In the genomic region with DNA sequence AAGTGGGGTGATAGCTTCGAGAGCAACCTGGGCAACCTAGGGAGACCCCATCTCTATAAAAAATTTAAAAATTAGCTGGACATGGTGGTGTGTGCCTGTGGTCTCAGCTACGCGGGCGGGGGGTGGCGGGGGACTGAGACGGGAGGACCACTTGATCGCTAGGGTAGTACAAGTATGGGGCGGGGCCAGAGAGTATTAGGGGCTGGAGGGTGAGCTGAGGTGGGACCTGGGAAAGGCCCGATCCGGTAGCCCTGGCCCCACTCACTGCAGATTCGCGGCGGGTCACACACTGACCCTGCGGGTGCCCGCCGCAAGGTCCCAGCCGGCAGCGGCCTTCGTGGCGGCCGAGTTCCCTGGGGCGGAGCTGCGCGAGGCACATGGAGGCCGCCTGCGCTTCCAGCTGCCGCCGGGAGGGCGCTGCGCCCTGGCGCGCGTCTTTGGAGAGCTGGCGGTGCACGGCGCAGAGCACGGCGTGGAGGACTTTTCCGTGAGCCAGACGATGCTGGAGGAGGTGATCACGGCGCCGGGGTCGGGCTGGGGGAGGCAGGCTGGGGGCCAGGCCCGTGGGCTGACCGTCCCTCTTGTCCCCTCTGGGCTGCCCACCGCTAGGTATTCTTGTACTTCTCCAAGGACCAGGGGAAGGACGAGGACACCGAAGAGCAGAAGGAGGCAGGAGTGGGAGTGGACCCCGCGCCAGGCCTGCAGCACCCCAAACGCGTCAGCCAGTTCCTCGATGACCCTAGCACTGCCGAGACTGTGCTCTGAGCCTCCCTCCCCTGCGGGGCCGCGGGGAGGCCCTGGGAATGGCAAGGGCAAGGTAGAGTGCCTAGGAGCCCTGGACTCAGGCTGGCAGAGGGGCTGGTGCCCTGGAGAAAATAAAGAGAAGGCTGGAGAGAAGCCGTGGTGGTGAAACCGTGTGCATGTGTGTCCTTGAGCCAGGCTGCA, we compare ENCODE assay signal across 1 cellular context.
A peak's percentile ranks its signal among the peaks of the same experiment; 100 is the strongest.
TF ChIP-seq lines count a peak whose summit lies in the region.

No MANE protein-coding gene starts in this region.

TF ChIP-seq in IMR-90, 13 proteins besides CTCF, POLR2A, EP300 and RAD21:
- TF ChIP-seq MXI1 (IDR thresholded peaks at IDR 0.05; ENCODE audit: borderline replicate concordance, low read depth, low read length) (peak; percentile 48; the same call in 1 of the 2 replicates), SMC3 (IDR thresholded peaks at IDR 0.05; ENCODE audit: low read depth, low read length) (peak; percentile 24; the same call in 1 of the 2 replicates), MAZ (IDR thresholded peaks at IDR 0.05; ENCODE audit: borderline replicate concordance, low read depth, low read length) (peak; percentile 14; the same call in 1 of the 2 replicates), CEBPB (IDR thresholded peaks at IDR 0.05; ENCODE audit: low read depth, low read length) (no peak)
- TF ChIP-seq, protein P1, sequence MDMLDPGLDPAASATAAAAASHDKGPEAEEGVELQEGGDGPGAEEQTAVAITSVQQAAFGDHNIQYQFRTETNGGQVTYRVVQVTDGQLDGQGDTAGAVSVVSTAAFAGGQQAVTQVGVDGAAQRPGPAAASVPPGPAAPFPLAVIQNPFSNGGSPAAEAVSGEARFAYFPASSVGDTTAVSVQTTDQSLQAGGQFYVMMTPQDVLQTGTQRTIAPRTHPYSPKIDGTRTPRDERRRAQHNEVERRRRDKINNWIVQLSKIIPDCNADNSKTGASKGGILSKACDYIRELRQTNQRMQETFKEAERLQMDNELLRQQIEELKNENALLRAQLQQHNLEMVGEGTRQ (IDR thresholded peaks at IDR 0.05; ENCODE audit: low read depth, low read length) = peak; percentile 33; the same call in 1 of the 2 replicates
